In the genomic region with DNA sequence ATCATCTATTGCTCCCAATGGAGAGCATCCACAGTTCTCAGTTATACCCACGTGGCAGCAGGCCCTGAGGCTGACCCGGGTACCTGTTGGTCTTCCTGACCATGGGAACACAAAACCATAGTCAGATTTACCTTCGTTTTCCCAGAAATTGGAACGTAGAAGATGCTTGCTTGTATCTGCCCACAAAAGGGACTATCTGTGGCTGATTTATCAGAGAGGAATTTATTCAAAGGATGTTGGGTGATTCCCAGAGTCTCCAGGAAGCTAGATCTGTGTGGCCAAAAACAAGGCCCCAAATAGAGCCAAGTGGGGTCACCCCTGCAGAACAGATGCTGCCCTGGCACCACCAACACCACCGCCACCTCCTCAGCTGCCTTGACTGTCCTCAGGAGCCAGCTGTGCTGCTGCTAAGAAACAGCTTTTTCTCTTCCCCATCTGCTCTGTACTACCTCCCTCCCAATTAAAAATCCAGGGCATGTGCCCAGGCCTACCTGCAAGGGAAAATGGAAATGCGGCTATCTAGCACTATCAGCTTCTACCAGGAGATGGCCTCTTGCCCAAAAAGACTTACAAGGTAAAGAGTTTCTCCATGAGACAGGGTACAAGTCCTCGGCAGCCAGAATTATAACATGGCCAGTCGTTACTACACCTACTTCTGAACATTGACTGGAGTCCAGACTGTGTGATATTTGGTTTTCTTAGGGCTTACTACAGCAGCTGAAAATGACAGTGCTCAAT, we compare ENCODE assay signal across 8 cellular contexts.
DNase-seq lines count a peak whose midpoint lies in the region; ATAC-seq and TF ChIP-seq lines count a peak whose summit lies in the region.

No MANE protein-coding gene starts in this region.

- no peak for ATAC-seq in activated T-helper 17 cell treated with anti-CD3 and anti-CD28 coated beads, Interleukin-2, amount 50 U/mL, for 72 hours (replicated peaks)
- no peak for ATAC-seq in naive thymus-derived CD4-positive, alpha-beta T cell
- no peak for ATAC-seq in GM19455 (IDR thresholded peaks at IDR 0.05; ENCODE audit: unreplicated experiment)
- no peak for ATAC-seq in GM19452 (IDR thresholded peaks at IDR 0.05; ENCODE audit: unreplicated experiment)

- DNase-seq in DMS53 treated with DMSO at 0.1 percent for 48 hours (lab: John Stamatoyannopoulos, UW; ENCODE audit: unreplicated experiment) (peak; percentile 25), Kasumi-1 (lab: John Stamatoyannopoulos, UW) (peak; percentile 27 to 39), middle frontal gyrus (ENCODE audit: extremely low spot score, low spot score) (no peak), esophagus muscularis mucosa (ENCODE audit: extremely low spot score) (no peak)
- DNase-seq in naive thymus-derived CD4-positive, alpha-beta T cell = no peak

- peak overlapping the region; percentile 75 for H3K27ac Mint-ChIP-seq in activated T-helper 17 cell treated with anti-CD3 and anti-CD28 coated beads, Interleukin-2, amount 50 U/mL, for 72 hours
- peak overlapping the region in 6 of 9 donors; percentile 22 to 73 (median 48) for H3K27ac Mint-ChIP-seq in naive thymus-derived CD4-positive, alpha-beta T cell

- H3K4me1 Mint-ChIP-seq in activated T-helper 17 cell treated with anti-CD3 and anti-CD28 coated beads, Interleukin-2, amount 50 U/mL, for 72 hours = peaks cover 15% of the 10 kb centered on the region
- peaks cover 0 to 23% (median 0%) of the 10 kb centered on the region in 7 donors for H3K4me1 Mint-ChIP-seq in naive thymus-derived CD4-positive, alpha-beta T cell

- no peak for TF ChIP-seq EP300 in esophagus muscularis mucosa (IDR thresholded peaks at IDR 0.05)

- no peaks in the 10 kb centered on the region for H3K27me3 ChIP-seq in naive thymus-derived CD4-positive, alpha-beta T cell (ENCODE audit: control insufficient read depth in 2 of 2, insufficient read depth in 2 of 2, low read length in 2 of 2)
- no peaks in the 10 kb centered on the region for H3K27me3 ChIP-seq in esophagus muscularis mucosa

- no peak for TF ChIP-seq CTCF in esophagus muscularis mucosa (IDR thresholded peaks at IDR 0.05)

- H3K36me3 Mint-ChIP-seq in activated T-helper 17 cell treated with anti-CD3 and anti-CD28 coated beads, Interleukin-2, amount 50 U/mL, for 72 hours (ENCODE audit: low read depth) = no peaks in the 10 kb centered on the region
- H3K36me3 Mint-ChIP-seq in naive thymus-derived CD4-positive, alpha-beta T cell = peaks cover 0 to 13% (median 0%) of the 10 kb centered on the region in 5 donors

- H3K9me3 Mint-ChIP-seq in activated T-helper 17 cell treated with anti-CD3 and anti-CD28 coated beads, Interleukin-2, amount 50 U/mL, for 72 hours = no peaks in the 10 kb centered on the region
- H3K9me3 Mint-ChIP-seq in naive thymus-derived CD4-positive, alpha-beta T cell = peaks cover 0 to 2% (median 0%) of the 10 kb centered on the region in 11 donors

- no peak overlapping the region for H3K4me3 Mint-ChIP-seq in activated T-helper 17 cell treated with anti-CD3 and anti-CD28 coated beads, Interleukin-2, amount 50 U/mL, for 72 hours
- no peak overlapping the region for H3K4me3 Mint-ChIP-seq in naive thymus-derived CD4-positive, alpha-beta T cell

- H3K36me3 ChIP-seq in naive thymus-derived CD4-positive, alpha-beta T cell (ENCODE audit: control insufficient read depth in 2 of 3, insufficient read depth in 3 of 3, low read length in 3 of 3) = no peaks in the 10 kb centered on the region
- H3K36me3 ChIP-seq in esophagus muscularis mucosa = no peaks in the 10 kb centered on the region

- no peak for TF ChIP-seq POLR2A in esophagus muscularis mucosa (IDR thresholded peaks at IDR 0.05; ENCODE audit: low read depth)

- intact Hi-C loops in naive thymus-derived CD4-positive, alpha-beta T cell (cut with micrococcal nuclease) = loop anchor here (1.0 to 5.0 kb wide), 5 partner anchors 34 to 997 kb away; no protein-coding TSS in a partner anchor
- intact Hi-C loops in esophagus muscularis mucosa (cut with DNase I) = loop anchor here (5.0 to 10.0 kb wide), 4 partner anchors 427 to 1192 kb away; a partner anchor contains a TSS

- POLR2A ChIA-PET in naive thymus-derived CD4-positive, alpha-beta T cell (lab: Charles Lee) = interaction anchor here (0.6 to 1.4 kb wide), 3 partner anchors 24 to 432 kb away, joined by 3 to 5 read pairs (median 3); no protein-coding TSS in a partner anchor

- peaks cover 3 to 11% of the 10 kb centered on the region in 2 donors for H3K4me1 ChIP-seq in naive thymus-derived CD4-positive, alpha-beta T cell (ENCODE audit: control insufficient read depth in 2 of 2, insufficient read depth in 2 of 2, low read length in 2 of 2)
- H3K4me1 ChIP-seq in esophagus muscularis mucosa = peaks cover 0 to 8% (median 6%) of the 10 kb centered on the region in 4 donors

- no peaks in the 10 kb centered on the region for H3K9me3 ChIP-seq in naive thymus-derived CD4-positive, alpha-beta T cell (ENCODE audit: control insufficient read depth in 2 of 3, low read length in 3 of 3)
- H3K9me3 ChIP-seq in esophagus muscularis mucosa = no peaks in the 10 kb centered on the region

- 89% methylated on average over 8 of the region's 8 CpGs for WGBS in esophagus muscularis mucosa

- H3K27me3 Mint-ChIP-seq in activated T-helper 17 cell treated with anti-CD3 and anti-CD28 coated beads, Interleukin-2, amount 50 U/mL, for 72 hours = no peaks in the 10 kb centered on the region
- no peaks in the 10 kb centered on the region for H3K27me3 Mint-ChIP-seq in naive thymus-derived CD4-positive, alpha-beta T cell

- CTCF ChIA-PET in naive thymus-derived CD4-positive, alpha-beta T cell (lab: Charles Lee) = interaction anchor here (0.5 to 1.4 kb wide), 4 partner anchors 1091 to 1528 kb away, joined by 3 to 8 read pairs (median 3); no protein-coding TSS in a partner anchor

- H3K27ac ChIP-seq in naive thymus-derived CD4-positive, alpha-beta T cell (ENCODE audit: low read depth, low read length) = no peak overlapping the region
- no peak overlapping the region for H3K27ac ChIP-seq in esophagus muscularis mucosa (replicated peaks in 1 of 4)

- H3K4me3 ChIP-seq in naive thymus-derived CD4-positive, alpha-beta T cell (ENCODE audit: low read length) = no peak overlapping the region
- no peak overlapping the region for H3K4me3 ChIP-seq in esophagus muscularis mucosa

Comparison
In these comparisons a context has a peak if more than half of its experiments do, and no peak if none do; other contexts are left out.
1. DNase-seq: peak in DMS53 treated with DMSO at 0.1 percent for 48 hours (single experiment) and Kasumi-1 (2 of 2); none in naive thymus-derived CD4-positive, alpha-beta T cell (0 of 9), middle frontal gyrus (single experiment) and esophagus muscularis mucosa (single experiment).